18 cellular contexts compared by ENCODE assay signal in the genomic region with DNA sequence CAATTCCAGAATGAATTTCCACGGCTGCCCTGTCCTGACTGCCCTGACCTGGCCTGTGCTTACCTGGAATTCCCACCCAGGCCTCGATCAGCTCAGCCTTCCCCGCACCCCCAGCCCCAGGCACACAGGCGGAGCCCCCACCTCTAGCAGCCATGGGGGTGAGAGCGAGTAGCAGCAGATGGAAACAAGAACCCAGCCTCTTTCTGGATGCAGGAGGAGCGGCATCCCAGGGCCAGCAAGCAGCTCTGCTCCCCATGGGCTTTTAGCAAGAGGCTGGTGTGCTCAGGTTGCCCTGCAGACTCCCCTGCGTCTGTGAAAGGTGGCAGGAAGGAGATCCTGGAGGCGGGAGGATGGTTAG.
"Had no signal": no experiment of that assay in that cellular context is flagged by ENCODE, and none has a peak within 500 bp of the region (broad histone marks: within the 10 kb centered on the region; RNA-seq: fewer than 3 reads in every experiment).

No MANE protein-coding gene starts in this region.

- H3K4me3 ChIP-seq: colonic mucosa, hepatocyte, tibial artery, upper lobe of left lung, uterus had no signal

- H3K36me3 ChIP-seq: colonic mucosa, neutrophil, tibial artery, upper lobe of left lung, uterus had no signal

- H3K4me1 Mint-ChIP-seq: stimulated activated memory B cell treated with anti-CD40 and anti-IgM and Interleukin-4, amounts not matched to agents 10 μg/mL and 1 μg/mL and 100 μg/mL, for 72 hours had no signal

- H3K27ac ChIP-seq: colonic mucosa, foreskin keratinocyte, hepatocyte, neutrophil, tibial artery, upper lobe of left lung, uterus had no signal

- H3K36me3 Mint-ChIP-seq: naive B cell; stimulated activated memory B cell treated with anti-CD40 and anti-IgM and Interleukin-4, amounts not matched to agents 10 μg/mL and 1 μg/mL and 100 μg/mL, for 72 hours had no signal

- H3K4me3 Mint-ChIP-seq: nephron; stimulated activated memory B cell treated with anti-CD40 and anti-IgM and Interleukin-4, amounts not matched to agents 10 μg/mL and 1 μg/mL and 100 μg/mL, for 72 hours; stimulated activated naive CD8-positive, alpha-beta T cell treated with anti-CD3 and anti-CD28 coated beads, Interleukin-15, Interleukin-2, amounts not matched to agents 100 ng/mL and 50 ng/mL, for 24 hours had no signal

- H3K27ac Mint-ChIP-seq: nephron; stimulated activated memory B cell treated with anti-CD40 and anti-IgM and Interleukin-4, amounts not matched to agents 10 μg/mL and 1 μg/mL and 100 μg/mL, for 72 hours; stimulated activated naive CD8-positive, alpha-beta T cell treated with anti-CD3 and anti-CD28 coated beads, Interleukin-15, Interleukin-2, amounts not matched to agents 100 ng/mL and 50 ng/mL, for 24 hours had no signal

- H3K9me3 ChIP-seq: colonic mucosa, neutrophil, tibial artery, upper lobe of left lung, uterus had no signal

- H3K4me1 ChIP-seq: colonic mucosa, foreskin keratinocyte, tibial artery, uterus had no signal

- DNase-seq: dermis blood vessel endothelial cell; erythroblast; foreskin keratinocyte; mesendoderm; naive B cell; right cardiac atrium; stimulated activated CD4-positive, alpha-beta T cell treated with anti-CD3 and anti-CD28 coated beads, Interleukin-15, amount 100 ng/mL, for 24 hours; stimulated activated CD4-positive, alpha-beta T cell treated with anti-CD3 and anti-CD28 coated beads, Interleukin-1b, Interleukin-23, amount 100 ng/mL, for 48 hours; stimulated activated CD4-positive, alpha-beta T cell treated with anti-CD3 and anti-CD28 coated beads, Interleukin-4, amount 100 ng/mL, for 24 hours; tibial artery; uterus had no signal

- H3K27me3 ChIP-seq: colonic mucosa, foreskin keratinocyte, hepatocyte, neutrophil, upper lobe of left lung, uterus had no signal

- H3K9me3 Mint-ChIP-seq: naive B cell; nephron; stimulated activated memory B cell treated with anti-CD40 and anti-IgM and Interleukin-4, amounts not matched to agents 10 μg/mL and 1 μg/mL and 100 μg/mL, for 72 hours; stimulated activated naive CD8-positive, alpha-beta T cell treated with anti-CD3 and anti-CD28 coated beads, Interleukin-15, Interleukin-2, amounts not matched to agents 100 ng/mL and 50 ng/mL, for 24 hours had no signal

- H3K27me3 Mint-ChIP-seq: stimulated activated naive CD8-positive, alpha-beta T cell treated with anti-CD3 and anti-CD28 coated beads, Interleukin-15, Interleukin-2, amounts not matched to agents 100 ng/mL and 50 ng/mL, for 24 hours had no signal
